34 cellular contexts compared by ENCODE assay signal in genomic region chr3:108713801-108714200, GRCh38. TPM values are rescaled to one million over a fixed set of nuclear protein-coding genes. Genes with fewer than 3 reads are reported as not detected.
"Had no signal": no experiment of that assay in that cellular context is flagged by ENCODE, and none has a peak within 500 bp of the region (broad histone marks: within the 10 kb centered on the region; RNA-seq: fewer than 3 reads in every experiment).

No MANE protein-coding gene starts in this region.

- H3K36me3 Mint-ChIP-seq: activated naive CD8-positive, alpha-beta T cell; naive thymus-derived CD8-positive, alpha-beta T cell; neural progenitor cell; stimulated activated naive B cell treated with anti-CD40 and anti-IgM and Interleukin-4, amounts not matched to agents 10 μg/mL and 1 μg/mL and 100 μg/mL, for 72 hours had no signal

- H3K36me3 ChIP-seq: adrenal gland, esophagus muscularis mucosa, left ventricle myocardium inferior, neural progenitor cell, uterus had no signal

- H3K4me1 Mint-ChIP-seq: activated B cell treated with CpG ODN at 0.5 μM for 24 hours; activated CD4-positive, alpha-beta T cell treated with anti-CD3 and anti-CD28 coated beads for 36 hours; naive thymus-derived CD8-positive, alpha-beta T cell; neural progenitor cell had no signal

- H3K9ac ChIP-seq: neural progenitor cell had no signal

- H3K4me1 ChIP-seq: adrenal gland, esophagus muscularis mucosa, left ventricle myocardium inferior, neural progenitor cell, testis, uterus had no signal

- H3K27me3 ChIP-seq: adrenal gland, esophagus muscularis mucosa, neural progenitor cell, testis, uterus had no signal

- H3K27me3 Mint-ChIP-seq: activated CD4-positive, alpha-beta T cell treated with anti-CD3 and anti-CD28 coated beads for 36 hours; activated naive CD8-positive, alpha-beta T cell had no signal

- H3K9me3 ChIP-seq: adrenal gland, esophagus muscularis mucosa, left ventricle myocardium inferior, testis, uterus had no signal

- H3K4me2 ChIP-seq: neural progenitor cell had no signal

- H3K9me3 Mint-ChIP-seq: activated B cell treated with CpG ODN at 0.5 μM for 24 hours; activated T-cell treated with anti-CD3 and anti-CD28 coated beads, Interleukin-2, amount 50 U/mL, for 4 hours; activated T-helper 2 cell treated with anti-CD3 and anti-CD28 coated beads, Interferon-gamma antibody, Interleukin-2, Interleukin-4, amounts not matched to agents 10 μg/mL and 5 μg/mL and 100 μg/mL, durations not matched to agents 14 hours and 24 hours and 36 hours; effector memory CD8-positive, alpha-beta T cell; naive thymus-derived CD8-positive, alpha-beta T cell; neural progenitor cell; stimulated activated naive B cell treated with anti-CD40 and anti-IgM and Interleukin-4, amounts not matched to agents 10 μg/mL and 1 μg/mL and 100 μg/mL, for 72 hours had no signal

- H3K4me3 ChIP-seq: adrenal gland, esophagus muscularis mucosa, left ventricle myocardium inferior, neural progenitor cell, testis, uterus had no signal

- H2AFZ ChIP-seq: neural progenitor cell had no signal

- DNase-seq: activated B cell treated with CpG ODN at 0.5 μM for 24 hours; activated CD4-positive, alpha-beta T cell treated with anti-CD3 and anti-CD28 coated beads for 36 hours; activated CD4-positive, alpha-beta T cell treated with anti-CD3 and anti-CD28 coated beads, Interleukin-2, amount 50 U/mL, for 4 hours; activated CD8-positive, alpha-beta memory T cell treated with anti-CD3 and anti-CD28 coated beads, Interleukin-2, amount 50 U/mL, for 48 hours; activated naive CD4-positive, alpha-beta T cell; activated T-cell treated with anti-CD3 and anti-CD28 coated beads, Interleukin-2, amount 50 U/mL, for 4 hours; adrenal gland; central memory CD4-positive, alpha-beta T cell; effector memory CD8-positive, alpha-beta T cell; glutamatergic neuron; hippocampal formation; left ventricle myocardium inferior; naive thymus-derived CD8-positive, alpha-beta T cell; small intestine; stimulated activated CD4-positive, alpha-beta T cell treated with anti-CD3 and anti-CD28 coated beads, Interleukin-15, amount 100 ng/mL, for 24 hours; stimulated activated CD4-positive, alpha-beta T cell treated with anti-CD3 and anti-CD28 coated beads, Interleukin-2, amount 100 ng/mL, for 48 hours; stimulated activated CD8-positive, alpha-beta memory T cell treated with anti-CD3 and anti-CD28 coated beads, Interleukin-4, amount 100 ng/mL, for 48 hours; stimulated activated naive B cell treated with anti-CD40 and anti-IgM and Interleukin-4, amounts not matched to agents 10 μg/mL and 1 μg/mL and 100 μg/mL, for 72 hours; testis; trophoblast cell; uterus had no signal

- H3K27ac Mint-ChIP-seq: activated B cell treated with CpG ODN at 0.5 μM for 24 hours; activated CD4-positive, alpha-beta T cell treated with anti-CD3 and anti-CD28 coated beads for 36 hours; activated naive CD8-positive, alpha-beta T cell; activated T-helper 2 cell treated with anti-CD3 and anti-CD28 coated beads, Interferon-gamma antibody, Interleukin-2, Interleukin-4, amounts not matched to agents 10 μg/mL and 5 μg/mL and 100 μg/mL, durations not matched to agents 14 hours and 24 hours and 36 hours; effector memory CD8-positive, alpha-beta T cell; naive thymus-derived CD8-positive, alpha-beta T cell; neural progenitor cell; stimulated activated naive B cell treated with anti-CD40 and anti-IgM and Interleukin-4, amounts not matched to agents 10 μg/mL and 1 μg/mL and 100 μg/mL, for 72 hours had no signal

- H3K4me3 Mint-ChIP-seq: activated B cell treated with CpG ODN at 0.5 μM for 24 hours; activated CD4-positive, alpha-beta T cell treated with anti-CD3 and anti-CD28 coated beads for 36 hours; activated naive CD8-positive, alpha-beta T cell; activated T-cell treated with anti-CD3 and anti-CD28 coated beads, Interleukin-2, amount 50 U/mL, for 4 hours; effector memory CD8-positive, alpha-beta T cell; naive thymus-derived CD8-positive, alpha-beta T cell; neural progenitor cell; stimulated activated naive B cell treated with anti-CD40 and anti-IgM and Interleukin-4, amounts not matched to agents 10 μg/mL and 1 μg/mL and 100 μg/mL, for 72 hours had no signal

- H3K27ac ChIP-seq: adrenal gland, esophagus muscularis mucosa, left ventricle myocardium inferior, neural progenitor cell, testis, uterus had no signal

RNA-seq across cellular contexts. Expression of gene RETNLB, which starts 43.4 kb away (rescaled TPM):
- total RNA-seq: activated B cell treated with CpG ODN at 0.5 μM for 24 hours; activated CD4-positive, alpha-beta T cell treated with anti-CD3 and anti-CD28 coated beads for 36 hours; activated CD8-positive, alpha-beta memory T cell treated with anti-CD3 and anti-CD28 coated beads for 36 hours; activated T-cell treated with anti-CD3 and anti-CD28 coated beads, Interleukin-2, amount 50 U/mL, for 4 hours; activated T-helper 2 cell treated with anti-CD3 and anti-CD28 coated beads, Interferon-gamma antibody, Interleukin-2, Interleukin-4, amounts not matched to agents 10 μg/mL and 5 μg/mL and 100 μg/mL, durations not matched to agents 14 hours and 24 hours and 36 hours; adrenal gland; astrocyte; dermis microvascular lymphatic vessel endothelial cell; esophagus muscularis mucosa; frontal cortex; left ventricle myocardium inferior; lung microvascular endothelial cell; naive thymus-derived CD8-positive, alpha-beta T cell; omental fat pad; posterior vena cava; renal cortical epithelial cell; sciatic nerve; testis; uterus had no signal
- polyA plus RNA-seq: adrenal gland; naive thymus-derived CD8-positive, alpha-beta T cell had no signal
